17 cellular contexts compared by ENCODE assay signal in the genomic region with DNA sequence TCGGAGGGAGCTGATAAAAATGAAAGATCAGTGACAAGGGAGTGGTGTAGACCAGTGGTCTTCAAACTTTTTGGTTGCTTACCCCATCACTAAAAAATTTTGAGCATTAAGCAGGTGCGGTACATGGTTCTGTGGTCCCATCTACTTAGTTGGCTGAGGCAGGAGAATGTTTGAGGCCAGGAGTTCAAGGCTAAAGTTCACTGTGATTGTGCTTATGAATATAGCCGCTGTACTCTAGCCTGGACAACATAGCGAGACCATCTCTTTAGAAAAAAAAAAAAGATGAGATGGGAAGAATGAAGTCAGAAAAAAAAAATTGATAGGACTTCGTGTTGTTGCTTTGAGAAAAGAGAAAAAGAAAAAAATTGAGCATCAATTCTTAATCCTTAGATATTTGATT. TPM values are rescaled to one million over a fixed set of nuclear protein-coding genes. Genes with fewer than 3 reads are reported as not detected.
DNase-seq lines count a peak whose midpoint lies in the region; ATAC-seq and TF ChIP-seq lines count a peak whose summit lies in the region.
"Had no signal": no experiment of that assay in that cellular context is flagged by ENCODE, and none has a peak within 500 bp of the region (broad histone marks: within the 10 kb centered on the region; RNA-seq: fewer than 3 reads in every experiment).

No MANE protein-coding gene starts in this region.

- H3K36me3 ChIP-seq in Loucy (ENCODE audit: insufficient read depth, low read length) = no peaks in the 10 kb centered on the region
- no peaks in the 10 kb centered on the region for H3K36me3 ChIP-seq in neutrophil
- no peaks in the 10 kb centered on the region for H3K36me3 ChIP-seq in psoas muscle (ENCODE audit: insufficient read depth in 1 of 2, low read depth in 1 of 2)

- H3K4me1 ChIP-seq in Loucy (ENCODE audit: insufficient read depth, low read length, poor library complexity, severe bottlenecking) (peaks cover 23% of the 10 kb centered on the region), neutrophil (ENCODE audit: control insufficient read depth in 1 of 2, insufficient read depth in 1 of 2, low read depth in 1 of 2, low read length in 1 of 2) (peaks cover 89 to 95% of the 10 kb centered on the region in 2 experiments), psoas muscle (peaks cover 75% of the 10 kb centered on the region)
- H3K4me1 ChIP-seq: Caco-2 had no signal

- H4K20me1 ChIP-seq in Loucy (ENCODE audit: insufficient read depth, low read length, poor library complexity, severe bottlenecking) = peaks cover 50% of the 10 kb centered on the region

- H3K27me3 ChIP-seq in Loucy (ENCODE audit: insufficient read depth, low read length, poor library complexity, severe bottlenecking) (no peaks in the 10 kb centered on the region), neutrophil (no peaks in the 10 kb centered on the region), psoas muscle (ENCODE audit: insufficient read depth in 3 of 3, low read length in 2 of 3) (no peaks in the 10 kb centered on the region)

- H3K9me2 ChIP-seq in Loucy (replicated peaks; ENCODE audit: low read depth, low read length) = no peaks in the 10 kb centered on the region

- peak overlapping the region; percentile 18 for H3K4me2 ChIP-seq in Loucy (ENCODE audit: low read depth, low read length, poor library complexity, severe bottlenecking)
- H3K4me2 ChIP-seq: GM23338 had no signal

- no peaks in the 10 kb centered on the region for H3F3A ChIP-seq in Loucy (ENCODE audit: low read depth)

- WGBS in psoas muscle, 3 donors = 81 to 92% (median 84%) methylated on average over 5 of the region's 5 CpGs

- H3K79me2 ChIP-seq in Loucy (ENCODE audit: insufficient read depth, low read length) = peaks cover 97% of the 10 kb centered on the region

- H3K4me3 ChIP-seq in Loucy (ENCODE audit: low read length, poor library complexity, severe bottlenecking) (no peak overlapping the region), neutrophil (ENCODE audit: low read depth in 1 of 2, low read length in 1 of 2) (no peak overlapping the region), psoas muscle (no peak overlapping the region)
- H3K4me3 ChIP-seq: GM12878, GM23338 had no signal

- H3K9ac ChIP-seq in Loucy (ENCODE audit: low read depth, low read length, poor library complexity, severe bottlenecking) = no peak overlapping the region

- peak overlapping the region; percentile 52 for H3K27ac ChIP-seq in neutrophil
- H3K27ac ChIP-seq in psoas muscle = peak overlapping the region; percentile 13

- no peak overlapping the region for H2AFZ ChIP-seq in Loucy (ENCODE audit: low read length)
- H2AFZ ChIP-seq: GM23338 had no signal

- DNase-seq in psoas muscle = no peak
- DNase-seq in EL = no peak
- DNase-seq in activated T-cell treated with anti-CD3 and anti-CD28 coated beads, Interleukin-2, amount 50 U/mL, for 1 hour = no peak
- DNase-seq in LoVo (ENCODE audit: low spot score) = no peak
- DNase-seq in HT-29 (ENCODE audit: low spot score) = no peak
- DNase-seq: C1 segment of cervical spinal cord; Caco-2; CD8-positive, alpha-beta T cell; DMS153; DND-41; GDM1; H9 had no signal

- ATAC-seq in psoas muscle = no peak
- ATAC-seq: CD8-positive, alpha-beta T cell; GM12878; GM23338; HCT116 had no signal

- intact Hi-C loops in psoas muscle (cut with DNase I) = no loop called here

- TF ChIP-seq CTCF in Loucy (conservative IDR thresholded peaks at IDR 0.05; ENCODE audit: low read length) (no peak), neutrophil (IDR thresholded peaks at IDR 0.05) (no peak), psoas muscle (IDR thresholded peaks at IDR 0.05) (no peak)

- H3K9me3 ChIP-seq in Loucy (ENCODE audit: insufficient read depth, low read depth, low read length) (no peaks in the 10 kb centered on the region), neutrophil (no peaks in the 10 kb centered on the region), psoas muscle (no peaks in the 10 kb centered on the region)
- H3K9me3 ChIP-seq: Caco-2 had no signal

RNA-seq across cellular contexts. Expression of gene MTMR3, which starts 7.8 kb away (rescaled TPM):
- 10 to 100 TPM; 31.8 to 37.9 (median 33.8) TPM for total RNA-seq in psoas muscle
- polyA plus RNA-seq in psoas muscle = 10 to 100 TPM in 2 of 3 donors, 1 to 10 TPM in 1; 7.8 to 21.3 (median 11.6) TPM
- 10.2 and 13.0 TPM in 2 replicates for total RNA-seq in HT-29 (2014; rRNA removed; shearing (Covaris generic))

RNA-seq across cellular contexts. Expression of gene ASCC2, which starts 52.7 kb away (rescaled TPM):
- 10 to 100 TPM; 47.1 to 58.6 (median 54.6) TPM for total RNA-seq in psoas muscle
- 10 to 100 TPM; 45.7 to 46.7 (median 45.7) TPM for polyA plus RNA-seq in psoas muscle
- 52.2 and 97.2 TPM in 2 replicates for total RNA-seq in HT-29 (2014; rRNA removed; shearing (Covaris generic))
